In the genomic region with DNA sequence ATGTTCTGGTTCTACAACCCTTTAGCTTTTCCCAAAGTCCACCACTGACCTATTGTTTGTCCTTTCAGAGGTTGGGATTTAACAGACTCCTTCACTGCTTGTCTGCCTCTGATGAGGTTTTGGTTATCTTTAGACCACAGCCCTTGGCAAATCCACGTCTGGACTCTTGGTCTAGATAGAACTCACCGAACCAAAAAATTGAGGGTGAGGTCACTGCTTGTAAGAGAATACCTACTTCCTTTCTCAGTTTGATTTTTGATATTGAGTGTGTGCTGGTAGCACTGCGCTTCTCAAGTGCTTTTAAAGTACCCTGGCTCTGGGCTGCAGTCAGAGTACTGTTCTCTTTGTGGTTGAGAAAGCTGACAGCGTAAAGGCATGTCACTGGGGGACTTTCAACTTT, we compare ENCODE assay signal across 18 cellular contexts.
A peak's percentile ranks its signal among the peaks of the same experiment; 100 is the strongest.
DNase-seq lines count a peak whose midpoint lies in the region; ATAC-seq and TF ChIP-seq lines count a peak whose summit lies in the region.
"Had no signal": no experiment of that assay in that cellular context is flagged by ENCODE, and none has a peak within 500 bp of the region (broad histone marks: within the 10 kb centered on the region; RNA-seq: fewer than 3 reads in every experiment).

No MANE protein-coding gene starts in this region.

- no peaks in the 10 kb centered on the region for H3K9me3 ChIP-seq in cardiac muscle cell (ENCODE audit: low read depth)

- peaks cover 19% of the 10 kb centered on the region for H3K36me3 ChIP-seq in cardiac muscle cell

- ATAC-seq in GM19324 (IDR thresholded peaks at IDR 0.05; ENCODE audit: low FRiP score, unreplicated experiment) = no peak
- no peak for ATAC-seq in GM18909 (IDR thresholded peaks at IDR 0.05; ENCODE audit: poor library complexity, unreplicated experiment)
- ATAC-seq: CD8-positive, alpha-beta T cell; esophagus mucosa had no signal

- H3K4me1 ChIP-seq in cardiac muscle cell (ENCODE audit: low read depth) = peaks cover 9% of the 10 kb centered on the region

- H3K27ac ChIP-seq in cardiac muscle cell = peak overlapping the region; percentile 80
- H3K27ac ChIP-seq: skin epidermis had no signal

- no peak for TF ChIP-seq CTCF in cardiac muscle cell (IDR thresholded peaks at IDR 0.05; ENCODE audit: low read depth, low read length)

- peak; percentile 14 for DNase-seq in NCI-H1436 (lab: John Stamatoyannopoulos, UW)
- DNase-seq in NCI-H1436 treated with DMSO at 0.1 percent for 48 hours (lab: John Stamatoyannopoulos, UW) = no peak
- peak; percentile 79 for DNase-seq in OCI-M1 (lab: John Stamatoyannopoulos, UW)
- DNase-seq in cardiac muscle cell (ENCODE audit: low read depth in 1 of 2, low spot score in 1 of 2) = peak; percentile 13 to 73
- DNase-seq in renal cortical epithelial cell (ENCODE audit: low read depth) = peak; percentile 57
- DNase-seq in middle frontal gyrus (ENCODE audit: extremely low spot score, low spot score) = no peak
- DNase-seq: activated B cell treated with CpG ODN at 0.5 μM for 24 hours; activated CD8-positive, alpha-beta memory T cell treated with anti-CD3 and anti-CD28 coated beads, Interleukin-2, amount 50 U/mL, for 48 hours; activated naive CD8-positive, alpha-beta T cell treated with anti-CD3 and anti-CD28 coated beads for 36 hours; CD8-positive, alpha-beta T cell; GF-D8; mammary epithelial cell; nucleus accumbens; SW 1271 had no signal

- H3K4me3 ChIP-seq in cardiac muscle cell = no peak overlapping the region
- H3K4me3 ChIP-seq: skin epidermis had no signal

- H3K27me3 ChIP-seq in cardiac muscle cell = no peaks in the 10 kb centered on the region

Comparison
In these comparisons a context has a peak if more than half of its experiments do, and no peak if none do; other contexts are left out.
1. DNase-seq: peak in NCI-H1436 (single experiment), OCI-M1 (single experiment), cardiac muscle cell (2 of 2) and renal cortical epithelial cell (single experiment); none in NCI-H1436 treated with DMSO at 0.1 percent for 48 hours (single experiment) and middle frontal gyrus (single experiment).